11 cellular contexts compared by ENCODE assay signal in the genomic region with DNA sequence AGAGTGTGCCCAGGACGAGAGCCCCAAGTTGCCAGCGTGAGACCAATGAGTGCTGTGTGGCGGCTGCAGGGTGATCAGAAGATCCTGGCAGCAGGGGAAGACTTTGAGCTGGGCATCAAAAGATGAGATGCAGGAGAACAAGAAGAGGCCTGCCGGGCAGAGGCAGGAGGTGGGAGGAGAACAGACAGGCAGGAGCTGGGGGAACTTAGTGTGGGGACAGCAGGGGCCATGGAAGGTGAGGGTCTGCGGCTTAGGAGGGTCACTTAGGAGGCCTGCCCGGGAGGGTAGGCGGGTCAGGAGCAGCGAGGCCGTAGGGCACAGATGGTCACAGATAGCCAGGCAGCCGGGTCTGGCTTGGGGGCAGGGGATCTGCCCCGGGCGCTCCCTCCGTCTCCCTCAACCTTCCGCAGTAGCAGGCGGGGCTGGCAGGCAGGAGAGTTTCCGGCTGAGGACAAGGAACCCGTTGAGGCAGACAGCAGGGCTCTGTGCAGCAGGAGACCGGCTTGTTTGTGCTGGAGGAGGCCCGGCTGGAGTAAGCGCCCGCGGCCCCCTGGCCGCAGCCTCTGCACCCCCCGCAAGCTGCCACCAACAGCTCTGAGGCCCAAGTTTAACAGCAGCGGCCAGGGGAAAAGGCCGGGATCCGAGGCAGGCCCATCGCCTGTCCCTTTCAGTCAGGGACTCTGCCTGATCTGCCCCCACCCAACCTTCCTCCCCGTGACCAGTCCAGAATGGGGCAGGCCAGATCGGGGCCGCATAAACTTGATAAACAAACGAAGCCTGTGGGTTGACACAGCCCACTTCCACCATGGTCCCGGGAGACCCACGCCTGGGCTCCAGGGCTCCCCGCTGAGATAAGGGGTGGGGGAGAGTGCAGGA. TPM values are rescaled to one million over a fixed set of nuclear protein-coding genes. Genes with fewer than 3 reads are reported as not detected.
A peak's percentile ranks its signal among the peaks of the same experiment; 100 is the strongest.
DNase-seq lines count a peak whose midpoint lies in the region; ATAC-seq and TF ChIP-seq lines count a peak whose summit lies in the region.
"Had no signal": no experiment of that assay in that cellular context is flagged by ENCODE, and none has a peak within 500 bp of the region (broad histone marks: within the 10 kb centered on the region; RNA-seq: fewer than 3 reads in every experiment).

No MANE protein-coding gene starts in this region.

- no peak overlapping the region for H3K27ac ChIP-seq in CD4-positive, CD25-positive, alpha-beta regulatory T cell (ENCODE audit: insufficient read depth, low read length, poor library complexity, severe bottlenecking)
- H3K27ac ChIP-seq in left ventricle myocardium inferior (replicated peaks), result peak overlapping the region; percentile 69
- H3K27ac ChIP-seq in psoas muscle, result peak overlapping the region; percentile 2

- peak overlapping the region; percentile 51 to 86 (median 66) for H3K4me3 Mint-ChIP-seq in CD4-positive, CD25-positive, alpha-beta regulatory T cell
- H3K4me3 Mint-ChIP-seq in T-helper 17 cell, result no peak overlapping the region

- no peak overlapping the region for H3K4me3 ChIP-seq in CD4-positive, CD25-positive, alpha-beta regulatory T cell (ENCODE audit: low read depth, low read length)
- H3K4me3 ChIP-seq in left ventricle myocardium inferior (peak overlapping the region; percentile 38), psoas muscle (no peak overlapping the region)
- H3K4me3 ChIP-seq: upper lobe of left lung had no signal

- H3K9me3 Mint-ChIP-seq in CD4-positive, CD25-positive, alpha-beta regulatory T cell, result peaks cover 0 to 3% (median 0%) of the 10 kb centered on the region in 7 donors

- peaks cover 0 to 15% (median 10%) of the 10 kb centered on the region in 4 donors for H3K4me1 Mint-ChIP-seq in CD4-positive, CD25-positive, alpha-beta regulatory T cell
- peaks cover 7% of the 10 kb centered on the region for H3K4me1 Mint-ChIP-seq in T-helper 17 cell

- H3K4me1 ChIP-seq in CD4-positive, CD25-positive, alpha-beta regulatory T cell (ENCODE audit: control insufficient read depth, insufficient read depth, low read length, poor library complexity, severe bottlenecking), result peaks cover 15% of the 10 kb centered on the region
- peaks cover 37% of the 10 kb centered on the region for H3K4me1 ChIP-seq in left ventricle myocardium inferior
- peaks cover 13% of the 10 kb centered on the region for H3K4me1 ChIP-seq in psoas muscle

- H3K36me3 ChIP-seq in CD4-positive, CD25-positive, alpha-beta regulatory T cell (ENCODE audit: control insufficient read depth, insufficient read depth, low read length), result no peaks in the 10 kb centered on the region
- H3K36me3 ChIP-seq in left ventricle myocardium inferior, result peaks cover 6% of the 10 kb centered on the region
- H3K36me3 ChIP-seq in psoas muscle (ENCODE audit: insufficient read depth in 1 of 2, low read depth in 1 of 2), result no peaks in the 10 kb centered on the region

- H3K27ac Mint-ChIP-seq in CD4-positive, CD25-positive, alpha-beta regulatory T cell, result peak overlapping the region in 1 of 3 donors; percentile 45
- peak overlapping the region; percentile 32 for H3K27ac Mint-ChIP-seq in T-helper 17 cell

- DNase-seq in CD4-positive, CD25-positive, alpha-beta regulatory T cell, result no peak
- DNase-seq in T-helper 17 cell (no peak), left ventricle myocardium inferior (no peak), psoas muscle (peak in 1 of 2 donors; percentile 46), NCI-H2107 (lab: John Stamatoyannopoulos, UW) (no peak), T-helper 9 cell (no peak)
- DNase-seq: NCI-H146; stimulated activated CD4-positive, alpha-beta T cell treated with anti-CD3 and anti-CD28 coated beads, Interleukin-4, amount 100 ng/mL, for 24 hours had no signal

- H3K36me3 Mint-ChIP-seq in CD4-positive, CD25-positive, alpha-beta regulatory T cell, result peaks cover 6% of the 10 kb centered on the region
- H3K36me3 Mint-ChIP-seq in T-helper 17 cell (ENCODE audit: low read depth), result no peaks in the 10 kb centered on the region

- H3K9me3 ChIP-seq in CD4-positive, CD25-positive, alpha-beta regulatory T cell (ENCODE audit: control insufficient read depth in 2 of 2, low read length in 2 of 2), result no peaks in the 10 kb centered on the region
- no peaks in the 10 kb centered on the region for H3K9me3 ChIP-seq in T-helper 17 cell (ENCODE audit: control insufficient read depth, low read length, poor library complexity, severe bottlenecking)
- no peaks in the 10 kb centered on the region for H3K9me3 ChIP-seq in left ventricle myocardium inferior (replicated peaks)
- no peaks in the 10 kb centered on the region for H3K9me3 ChIP-seq in psoas muscle
- H3K9me3 ChIP-seq: upper lobe of left lung had no signal

- H3K27me3 ChIP-seq in CD4-positive, CD25-positive, alpha-beta regulatory T cell (ENCODE audit: control insufficient read depth, insufficient read depth, low read length), result no peaks in the 10 kb centered on the region
- H3K27me3 ChIP-seq in left ventricle myocardium inferior (ENCODE audit: low read depth) (no peaks in the 10 kb centered on the region), psoas muscle (ENCODE audit: insufficient read depth in 3 of 3, low read length in 2 of 3) (no peaks in the 10 kb centered on the region)

- WGBS in psoas muscle, 3 donors, result 58 to 68% (median 61%) methylated on average over 34 to 35 of the region's 35 CpGs

- ATAC-seq in CD4-positive, CD25-positive, alpha-beta regulatory T cell (ENCODE audit: low read depth in 2 of 2), result no peak
- ATAC-seq in T-helper 17 cell (no peak), psoas muscle (peak in 1 of 4 donors; percentile 2), HG03457 (IDR thresholded peaks at IDR 0.05; ENCODE audit: unreplicated experiment) (no peak), GM21717 (IDR thresholded peaks at IDR 0.05; ENCODE audit: unreplicated experiment) (no peak)

- peaks cover 30% of the 10 kb centered on the region for H3K27me3 Mint-ChIP-seq in CD4-positive, CD25-positive, alpha-beta regulatory T cell
- peaks cover 8% of the 10 kb centered on the region for H3K27me3 Mint-ChIP-seq in T-helper 17 cell

- TF ChIP-seq CTCF in left ventricle myocardium inferior (IDR thresholded peaks at IDR 0.05; ENCODE audit: borderline replicate concordance) (no peak), psoas muscle (IDR thresholded peaks at IDR 0.05) (no peak)

- intact Hi-C loops in left ventricle myocardium inferior (cut with micrococcal nuclease) (no loop called here), psoas muscle (cut with DNase I) (no loop called here)

RNA-seq across cellular contexts. Expression of gene SCARF2, which starts 13.8 kb away (rescaled TPM):
- 6.9 TPM for total RNA-seq in CD4-positive, CD25-positive, alpha-beta regulatory T cell
- 1 to 10 TPM in 2 of 4 donors, under 1 TPM in 2; 0.70 to 1.8 (median 1.1) TPM for polyA plus RNA-seq in CD4-positive, CD25-positive, alpha-beta regulatory T cell
- 1 to 10 TPM; 3.1 to 3.6 TPM for total RNA-seq in T-helper 17 cell
- total RNA-seq in left ventricle myocardium inferior, result 3.1 TPM
- 1 to 10 TPM; 1.3 to 2.0 (median 1.8) TPM for total RNA-seq in psoas muscle
- polyA plus RNA-seq in psoas muscle, result 1 to 10 TPM in 1 of 3 donors, under 1 TPM in 2; 0.44 to 1.0 (median 0.86) TPM

RNA-seq across cellular contexts. Expression of gene ZNF74, which starts 29.9 kb away (rescaled TPM):
- total RNA-seq in CD4-positive, CD25-positive, alpha-beta regulatory T cell, result 4.1 TPM
- polyA plus RNA-seq in CD4-positive, CD25-positive, alpha-beta regulatory T cell, result 1 to 10 TPM; 3.4 to 5.9 (median 4.5) TPM
- total RNA-seq in T-helper 17 cell (1 to 10 TPM; 5.2 to 5.6 TPM), left ventricle myocardium inferior (5.0 TPM), psoas muscle (1 to 10 TPM; 2.4 to 4.8 (median 4.3) TPM)
- polyA plus RNA-seq in psoas muscle, result 1 to 10 TPM; 2.1 to 4.6 (median 2.2) TPM
